Comparison of ENCODE assay signal across 11 cellular contexts in genomic region chr20:24949756-24950127, GRCh38. TPM values are rescaled to one million over a fixed set of nuclear protein-coding genes. Genes with fewer than 3 reads are reported as not detected.
DNase-seq lines count a peak whose midpoint lies in the region; ATAC-seq and TF ChIP-seq lines count a peak whose summit lies in the region.
"Had no signal": no experiment of that assay in that cellular context is flagged by ENCODE, and none has a peak within 500 bp of the region (broad histone marks: within the 10 kb centered on the region; RNA-seq: fewer than 3 reads in every experiment).

No MANE protein-coding gene starts in this region.

- no peak overlapping the region for H3K27ac Mint-ChIP-seq in MCF 10A (ENCODE audit: low read depth, unreplicated experiment)
- peak overlapping the region; percentile 96 for H3K27ac Mint-ChIP-seq in activated CD4-positive, alpha-beta memory T cell treated with anti-CD3 and anti-CD28 coated beads for 36 hours

- BruUV-seq in MCF 10A (replicated peaks; lab: Mats Ljungman, UMichigan), result no TSS peak

- peaks cover 7% of the 10 kb centered on the region for H3K9me3 Mint-ChIP-seq in MCF 10A (ENCODE audit: unreplicated experiment)
- peaks cover 37% of the 10 kb centered on the region for H3K9me3 Mint-ChIP-seq in activated CD4-positive, alpha-beta memory T cell treated with anti-CD3 and anti-CD28 coated beads for 36 hours

- no peak for DNase-seq in breast epithelium (ENCODE audit: low spot score in 2 of 2)
- DNase-seq in MCF 10A (ENCODE audit: unreplicated experiment), result no peak
- peak; percentile 51 for DNase-seq in activated CD4-positive, alpha-beta memory T cell treated with anti-CD3 and anti-CD28 coated beads for 36 hours
- DNase-seq in lung (ENCODE audit: low spot score), result peak; percentile 28
- DNase-seq in vagina (ENCODE audit: extremely low spot score in 2 of 2), result no peak
- DNase-seq in pons (ENCODE audit: low spot score), result no peak
- no peak for DNase-seq in NCI-H2196 (lab: John Stamatoyannopoulos, UW; ENCODE audit: unreplicated experiment)
- DNase-seq: MM.1S had no signal

- H3K27ac ChIP-seq in breast epithelium, result peak overlapping the region in 1 of 2 donors; percentile 19
- peak overlapping the region in 1 of 2 donors; percentile 73 for H3K27ac ChIP-seq in lung (ENCODE audit: low read depth in 1 of 2, low read length in 1 of 2)
- H3K27ac ChIP-seq in vagina, result peak overlapping the region; percentile 45

- H3K27me3 ChIP-seq in breast epithelium (peaks cover 0 to 3% of the 10 kb centered on the region in 2 donors), lung (ENCODE audit: control insufficient read depth, insufficient read depth) (no peaks in the 10 kb centered on the region), vagina (no peaks in the 10 kb centered on the region)

- intact Hi-C loops in breast epithelium (cut with DNase I; ENCODE audit: low total_unique reads) (no loop called here), MCF 10A (cut with micrococcal nuclease) (no loop called here), vagina (cut with DNase I) (no loop called here)
- intact Hi-C loops in activated CD4-positive, alpha-beta memory T cell treated with anti-CD3 and anti-CD28 coated beads for 36 hours (cut with micrococcal nuclease), result loop anchor here (1.0 to 5.0 kb wide), 5 partner anchors 17 to 443 kb away; partner anchors contain the start of genes ABHD12 and APMAP

- ATAC-seq in lung (ENCODE audit: insufficient read depth, low FRiP score) (no peak), HG03135 (IDR thresholded peaks at IDR 0.05; ENCODE audit: unreplicated experiment) (no peak)

- H3K36me3 ChIP-seq in breast epithelium (no peaks in the 10 kb centered on the region), lung (ENCODE audit: control insufficient read depth in 2 of 2, insufficient read depth in 2 of 2, low read length in 2 of 2) (peaks cover 0 to 6% of the 10 kb centered on the region in 2 donors), vagina (no peaks in the 10 kb centered on the region)

- H3K4me1 ChIP-seq in breast epithelium (no peaks in the 10 kb centered on the region), lung (ENCODE audit: control insufficient read depth in 2 of 2, insufficient read depth in 2 of 2, low read length in 2 of 2) (no peaks in the 10 kb centered on the region), vagina (no peaks in the 10 kb centered on the region)

- no peaks in the 10 kb centered on the region for H3K27me3 Mint-ChIP-seq in MCF 10A (ENCODE audit: insufficient read depth, unreplicated experiment)
- H3K27me3 Mint-ChIP-seq in activated CD4-positive, alpha-beta memory T cell treated with anti-CD3 and anti-CD28 coated beads for 36 hours, result no peaks in the 10 kb centered on the region

- TF ChIP-seq POLR2A in breast epithelium (IDR thresholded peaks at IDR 0.05) (no peak), vagina (IDR thresholded peaks at IDR 0.05) (no peak)

- no peaks in the 10 kb centered on the region for H3K4me1 Mint-ChIP-seq in MCF 10A (ENCODE audit: insufficient read depth, unreplicated experiment)
- H3K4me1 Mint-ChIP-seq in activated CD4-positive, alpha-beta memory T cell treated with anti-CD3 and anti-CD28 coated beads for 36 hours (ENCODE audit: low read depth), result peaks cover 55% of the 10 kb centered on the region

- no peak overlapping the region for H3K4me3 Mint-ChIP-seq in MCF 10A (ENCODE audit: unreplicated experiment)
- H3K4me3 Mint-ChIP-seq in activated CD4-positive, alpha-beta memory T cell treated with anti-CD3 and anti-CD28 coated beads for 36 hours, result peak overlapping the region; percentile 83

- H3K4me3 ChIP-seq in breast epithelium (peak overlapping the region in 2 of 3 donors; percentile 8 to 26), lung (peak overlapping the region; percentile 0), vagina (peak overlapping the region; percentile 16 to 25)

- TF ChIP-seq CTCF in breast epithelium (IDR thresholded peaks at IDR 0.05), result no peak
- no peak for TF ChIP-seq CTCF in MCF 10A (IDR thresholded peaks at IDR 0.05; ENCODE audit: unreplicated experiment)
- TF ChIP-seq CTCF in lung (IDR thresholded peaks at IDR 0.05; ENCODE audit: control extremely low read depth, extremely low read depth), result no peak
- no peak for TF ChIP-seq CTCF in vagina (IDR thresholded peaks at IDR 0.05)

- CTCF ChIA-PET in MCF 10A (lab: Yijun Ruan, JAX), result interaction anchor here (1.4 kb wide), 1 partner anchor 19 kb away, joined by 7 read pairs; no protein-coding TSS in a partner anchor
- CTCF ChIA-PET in activated CD4-positive, alpha-beta memory T cell treated with anti-CD3 and anti-CD28 coated beads for 36 hours (lab: Charles Lee), result interaction anchor here (1.2 to 1.6 kb wide), 2 partner anchors 11 to 31 kb away, joined by 3 read pairs; no protein-coding TSS in a partner anchor

- WGBS in lung, 2 donors, result 12 to 31% methylated on average over 6 of the region's 6 CpGs

- peaks cover 4% of the 10 kb centered on the region for H3K36me3 Mint-ChIP-seq in MCF 10A (ENCODE audit: insufficient read depth, unreplicated experiment)
- H3K36me3 Mint-ChIP-seq in activated CD4-positive, alpha-beta memory T cell treated with anti-CD3 and anti-CD28 coated beads for 36 hours, result peaks cover 39% of the 10 kb centered on the region

- POLR2A ChIA-PET in MCF 10A (lab: Yijun Ruan, JAX), result no interaction called here
- POLR2A ChIA-PET in activated CD4-positive, alpha-beta memory T cell treated with anti-CD3 and anti-CD28 coated beads for 36 hours (lab: Charles Lee), result interaction anchor here (1.6 to 2.9 kb wide), 3 partner anchors 11 to 108 kb away, joined by 7 to 15 read pairs (median 8); partner anchors contain the start of gene ACSS1

- peaks cover 6 to 7% of the 10 kb centered on the region in 2 donors for H3K9me3 ChIP-seq in breast epithelium
- no peaks in the 10 kb centered on the region for H3K9me3 ChIP-seq in lung (ENCODE audit: control insufficient read depth in 2 of 2, insufficient read depth in 1 of 2, low read length in 1 of 2)
- no peaks in the 10 kb centered on the region for H3K9me3 ChIP-seq in vagina

RNA-seq across cellular contexts. Expression of gene CST7, which starts 0.7 kb away (rescaled TPM):
- total RNA-seq in breast epithelium (1 to 10 TPM in 2 of 3 donors, under 1 TPM in 1; 0.33 to 2.5 (median 1.8) TPM), MCF 10A (2022) (not detected in 2 replicates), lung (1 to 10 TPM; 4.7 to 5.0 TPM), vagina (3.7 TPM)
- 10 to 100 TPM; 81.8 to 83.1 TPM for total RNA-seq in activated CD4-positive, alpha-beta memory T cell treated with anti-CD3 and anti-CD28 coated beads for 36 hours
- polyA plus RNA-seq in lung, result 100 to 1,000 TPM in 1 of 2 donors, 10 to 100 TPM in 1; 11.9 to 119 TPM
- total RNA-seq: epithelial cell of proximal tubule, lung microvascular endothelial cell had no signal

RNA-seq across cellular contexts. Expression of gene APMAP, which starts 42.8 kb away (rescaled TPM):
- total RNA-seq in breast epithelium (100 to 1,000 TPM in 2 of 3 donors, 10 to 100 TPM in 1; 83.2 to 184 (median 101) TPM), MCF 10A (2022) (75.3 and 104 TPM in 2 replicates), lung (10 to 100 TPM; 52.4 to 73.3 TPM), vagina (29.7 TPM)
- 10 to 100 TPM; 45.5 to 46.6 TPM for total RNA-seq in activated CD4-positive, alpha-beta memory T cell treated with anti-CD3 and anti-CD28 coated beads for 36 hours
- polyA plus RNA-seq in lung, result 10 to 100 TPM; 40.8 to 87.0 TPM

Comparison
In these comparisons a context has a peak if more than half of its experiments do, and no peak if none do; other contexts are left out.
1. DNase-seq: peak in activated CD4-positive, alpha-beta memory T cell treated with anti-CD3 and anti-CD28 coated beads for 36 hours (single experiment) and lung (single experiment); none in breast epithelium (0 of 2), MCF 10A (single experiment), vagina (0 of 2), pons (single experiment) and NCI-H2196 (single experiment).
2. RNA of gene CST7, which starts 0.7 kb away (total RNA-seq): 81.8 to 83.1 TPM in activated CD4-positive, alpha-beta memory T cell treated with anti-CD3 and anti-CD28 coated beads for 36 hours; 4.7 to 5.0 TPM in lung, 3.7 TPM in vagina (single experiment), 0.33 to 2.5 TPM in breast epithelium and not detected in MCF 10A; every median in the first group is over 10 times any median in the second.
3. Peak in every context shown above with its lines, with median percentiles within 50 percentile points of each other: H3K4me3 ChIP-seq.